14 cellular contexts compared by ENCODE assay signal in the genomic region with DNA sequence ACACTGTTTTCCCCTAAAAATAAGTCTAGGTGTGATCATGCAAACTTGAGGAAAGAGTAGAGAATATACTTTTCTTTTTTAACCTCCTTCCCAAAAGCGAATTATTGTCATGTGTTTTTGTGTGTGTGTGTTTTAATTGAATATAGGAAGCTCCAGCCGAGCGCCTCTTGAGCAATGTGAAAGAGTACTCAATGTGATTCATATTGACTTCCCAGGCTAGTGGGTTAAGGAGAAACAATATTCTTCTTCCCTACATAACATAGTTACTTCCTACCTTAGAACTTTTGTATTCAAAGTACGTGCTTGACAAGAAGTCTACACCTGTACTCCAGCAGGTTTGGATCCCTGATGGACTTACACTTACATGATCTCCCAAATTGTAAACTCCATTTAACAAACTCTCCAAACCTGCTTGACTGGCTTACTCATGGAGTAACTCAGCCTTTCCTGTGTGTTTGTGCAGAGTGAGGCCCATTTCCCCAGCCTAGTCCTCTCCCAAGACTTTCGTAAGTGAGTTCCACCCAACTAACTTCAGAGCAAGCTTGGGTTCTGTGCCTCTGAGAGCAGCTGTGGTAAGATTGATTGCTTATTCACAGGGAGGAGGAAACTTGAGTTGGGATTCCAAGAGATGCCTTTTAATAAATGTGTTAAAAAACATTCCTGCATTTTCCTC. TPM values are rescaled to one million over a fixed set of nuclear protein-coding genes. Genes with fewer than 3 reads are reported as not detected.
DNase-seq lines count a peak whose midpoint lies in the region; ATAC-seq and TF ChIP-seq lines count a peak whose summit lies in the region.
"Had no signal": no experiment of that assay in that cellular context is flagged by ENCODE, and none has a peak within 500 bp of the region (broad histone marks: within the 10 kb centered on the region; RNA-seq: fewer than 3 reads in every experiment).

No MANE protein-coding gene starts in this region.

- intact Hi-C loops in right lobe of liver (cut with DNase I) = no loop called here
- intact Hi-C loops in CD4-positive, alpha-beta T cell (cut with DNase I, micrococcal nuclease) = no loop called here

- no peak overlapping the region for H2AFZ ChIP-seq in mesenchymal stem cell (ENCODE audit: low read depth, low read length)
- H2AFZ ChIP-seq: neural progenitor cell had no signal

- no peaks in the 10 kb centered on the region for H3K36me3 ChIP-seq in esophagus (ENCODE audit: control insufficient read depth in 2 of 2, insufficient read depth in 2 of 2, low read length in 1 of 2)
- no peaks in the 10 kb centered on the region for H3K36me3 ChIP-seq in mesenchymal stem cell (ENCODE audit: control insufficient read depth in 1 of 2, insufficient read depth in 2 of 2, low read depth in 1 of 2, low read length in 2 of 2)
- no peaks in the 10 kb centered on the region for H3K36me3 ChIP-seq in right lobe of liver
- H3K36me3 ChIP-seq: neural progenitor cell, SJCRH30, thyroid gland had no signal

- H3K27me3 Mint-ChIP-seq in CD4-positive, alpha-beta T cell = peaks cover 3% of the 10 kb centered on the region

- H2AK5ac ChIP-seq in mesenchymal stem cell (ENCODE audit: low read length, severe bottlenecking) = no peak overlapping the region

- H3K36me3 Mint-ChIP-seq in CD4-positive, alpha-beta T cell (ENCODE audit: low read depth) = no peaks in the 10 kb centered on the region
- H3K36me3 Mint-ChIP-seq: neural progenitor cell had no signal

- H3K4me3 Mint-ChIP-seq in CD4-positive, alpha-beta T cell = no peak overlapping the region
- H3K4me3 Mint-ChIP-seq: neural progenitor cell had no signal

- no peak overlapping the region for H3K23ac ChIP-seq in mesenchymal stem cell (ENCODE audit: low read length in 2 of 2)

- H3K4me1 ChIP-seq in esophagus (ENCODE audit: control insufficient read depth in 2 of 2, insufficient read depth in 2 of 2, low read length in 1 of 2) (no peaks in the 10 kb centered on the region), mesenchymal stem cell (ENCODE audit: control insufficient read depth, insufficient read depth, low read depth, low read length) (no peaks in the 10 kb centered on the region), right lobe of liver (no peaks in the 10 kb centered on the region)
- H3K4me1 ChIP-seq: neural progenitor cell, SJCRH30, thyroid gland had no signal

- no peak overlapping the region for H4K91ac ChIP-seq in mesenchymal stem cell (ENCODE audit: low read length)

- POLR2A ChIA-PET in CD4-positive, alpha-beta T cell (lab: Charles Lee) = no interaction called here

- no peak overlapping the region for H4K8ac ChIP-seq in mesenchymal stem cell (ENCODE audit: low read length)

- H3K27ac ChIP-seq in esophagus (ENCODE audit: low read depth in 2 of 2, low read length in 1 of 2) (peak overlapping the region; percentile 61 to 64), mesenchymal stem cell (ENCODE audit: low read length, poor library complexity, severe bottlenecking) (no peak overlapping the region), right lobe of liver (no peak overlapping the region)
- H3K27ac ChIP-seq in CD4-positive, alpha-beta T cell (ENCODE audit: low read depth, low read length) = no peak overlapping the region
- H3K27ac ChIP-seq: neural progenitor cell, SJCRH30, thyroid gland had no signal

- H2BK120ac ChIP-seq in mesenchymal stem cell (ENCODE audit: low read depth, low read length) = no peak overlapping the region

- CTCF ChIA-PET in CD4-positive, alpha-beta T cell (lab: Charles Lee) = no interaction called here

- H3K4me3 ChIP-seq in esophagus (ENCODE audit: low read depth in 1 of 2, low read length in 2 of 2) (peak overlapping the region in 1 of 2 donors; percentile 1), mesenchymal stem cell (ENCODE audit: insufficient read depth in 1 of 2, low read depth in 1 of 2, low read length in 2 of 2) (no peak overlapping the region), right lobe of liver (no peak overlapping the region)
- H3K4me3 ChIP-seq: K562, neural progenitor cell, SJCRH30, thyroid gland had no signal

- ATAC-seq in right lobe of liver (no peak), left lobe of liver (no peak)
- no peak for ATAC-seq in CD4-positive, alpha-beta T cell (ENCODE audit: poor library complexity)
- ATAC-seq: K562 had no signal

- no peaks in the 10 kb centered on the region for H3K4me1 Mint-ChIP-seq in CD4-positive, alpha-beta T cell (ENCODE audit: low read depth)
- H3K4me1 Mint-ChIP-seq: neural progenitor cell had no signal

- no peaks in the 10 kb centered on the region for H3K9me3 ChIP-seq in esophagus (ENCODE audit: control insufficient read depth in 2 of 2, insufficient read depth in 1 of 2, low read depth in 1 of 2, low read length in 1 of 2)
- peaks cover 16% of the 10 kb centered on the region for H3K9me3 ChIP-seq in mesenchymal stem cell (ENCODE audit: control insufficient read depth, low read length)
- H3K9me3 ChIP-seq in right lobe of liver = no peaks in the 10 kb centered on the region
- peaks cover 4% of the 10 kb centered on the region for H3K9me3 ChIP-seq in CD4-positive, alpha-beta T cell (ENCODE audit: control insufficient read depth, low read length)
- H3K9me3 ChIP-seq: SJCRH30, thyroid gland had no signal

- no peak overlapping the region for H3K27ac Mint-ChIP-seq in CD4-positive, alpha-beta T cell
- H3K27ac Mint-ChIP-seq: neural progenitor cell had no signal

- H3K18ac ChIP-seq in mesenchymal stem cell (ENCODE audit: low read depth in 1 of 2, low read length in 2 of 2) = no peak overlapping the region

- no peak overlapping the region for H2BK12ac ChIP-seq in mesenchymal stem cell (ENCODE audit: low read length in 2 of 2)

- 64 to 73% methylated on average over 5 of the region's 5 CpGs for WGBS in esophagus, 2 donors
- WGBS in mesenchymal stem cell = 90% methylated on average over 1 of the region's 5 CpGs
- WGBS in right lobe of liver (ENCODE audit: insufficient coverage, low coverage, low lambda C conversion rate, missing lambda C conversion rate) = 63% methylated on average over 4 of the region's 5 CpGs

- H3K27me3 ChIP-seq in esophagus (ENCODE audit: control insufficient read depth in 1 of 2, insufficient read depth in 2 of 2, low read length in 2 of 2) (no peaks in the 10 kb centered on the region), mesenchymal stem cell (ENCODE audit: control insufficient read depth in 1 of 2, insufficient read depth in 1 of 2, low read length in 2 of 2) (no peaks in the 10 kb centered on the region), right lobe of liver (no peaks in the 10 kb centered on the region)
- no peaks in the 10 kb centered on the region for H3K27me3 ChIP-seq in CD4-positive, alpha-beta T cell (ENCODE audit: control insufficient read depth, insufficient read depth, low read length)
- H3K27me3 ChIP-seq: neural progenitor cell, SJCRH30, thyroid gland had no signal

- H3K14ac ChIP-seq in mesenchymal stem cell (ENCODE audit: low read length in 2 of 2) = no peak overlapping the region

- no peak for TF ChIP-seq POLR2A in right lobe of liver (IDR thresholded peaks at IDR 0.05)

- H3K9ac ChIP-seq in mesenchymal stem cell (ENCODE audit: low read length) = peak overlapping the region; percentile 1
- H3K9ac ChIP-seq: neural progenitor cell had no signal

- no peak overlapping the region for H2BK15ac ChIP-seq in mesenchymal stem cell (ENCODE audit: low read depth, poor library complexity, severe bottlenecking)

- H2BK5ac ChIP-seq in mesenchymal stem cell (ENCODE audit: low read depth, low read length, poor library complexity, severe bottlenecking) = no peak overlapping the region

- no peak overlapping the region for H3K4ac ChIP-seq in mesenchymal stem cell (ENCODE audit: low read depth in 1 of 2, low read length in 2 of 2)

- no peaks in the 10 kb centered on the region for H3K79me1 ChIP-seq in mesenchymal stem cell (replicated peaks; ENCODE audit: low read length, poor library complexity, severe bottlenecking)

- no peak overlapping the region for H3K4me2 ChIP-seq in mesenchymal stem cell (ENCODE audit: low read length, poor library complexity, severe bottlenecking)
- H3K4me2 ChIP-seq: neural progenitor cell had no signal

- peak; percentile 25 for DNase-seq in SKM-1 treated with dmso at 0.1 percent for 144 hours (lab: John Stamatoyannopoulos, UW; ENCODE audit: unreplicated experiment)
- no peak for DNase-seq in SKM-1 (lab: John Stamatoyannopoulos, UW; ENCODE audit: unreplicated experiment)
- peak; percentile 20 for DNase-seq in mesenchymal stem cell
- no peak for DNase-seq in right lobe of liver
- DNase-seq in HuH-7 (ENCODE audit: low spot score) = no peak
- DNase-seq in CD4-positive, alpha-beta T cell = no peak
- DNase-seq in left lobe of liver (ENCODE audit: low spot score) = no peak
- DNase-seq: activated naive CD4-positive, alpha-beta T cell treated with anti-CD3 and anti-CD28 coated beads, Interleukin-2, amount 50 U/mL, for 16 hours; NCI-H187; SJCRH30 had no signal

- TF ChIP-seq CTCF in right lobe of liver (IDR thresholded peaks at IDR 0.05) = no peak
- TF ChIP-seq CTCF in CD4-positive, alpha-beta T cell (IDR thresholded peaks at IDR 0.05) = no peak

- peaks cover 6% of the 10 kb centered on the region for H3K9me3 Mint-ChIP-seq in CD4-positive, alpha-beta T cell

RNA-seq across cellular contexts. Expression of gene SLC28A3, which starts 9.3 kb away (rescaled TPM):
- polyA plus RNA-seq in esophagus = 1 to 10 TPM; 4.7 to 6.1 TPM
- 0.33 TPM for polyA plus RNA-seq in mesenchymal stem cell (2013, experiment 1 of 2)
- 0.30 TPM for polyA plus RNA-seq in mesenchymal stem cell (2013, experiment 2 of 2)
- under 1 TPM; 0.07 to 0.16 (median 0.12) TPM for total RNA-seq in right lobe of liver
- total RNA-seq in CD4-positive, alpha-beta T cell = not detected
- 0.10 TPM for total RNA-seq in left lobe of liver
- total RNA-seq: K562 had no signal
- polyA plus RNA-seq: K562 had no signal

Comparison
In these comparisons a context has a peak if more than half of its experiments do, and no peak if none do; other contexts are left out.
1. DNase-seq: peak in SKM-1 treated with dmso at 0.1 percent for 144 hours (single experiment) and mesenchymal stem cell (single experiment); none in SKM-1 (single experiment), right lobe of liver (0 of 3), HuH-7 (single experiment), CD4-positive, alpha-beta T cell (0 of 10) and left lobe of liver (single experiment).
2. H3K27ac ChIP-seq: peak in esophagus (2 of 2); none in mesenchymal stem cell (single experiment), right lobe of liver (0 of 3) and CD4-positive, alpha-beta T cell (single experiment).